In the genomic region with DNA sequence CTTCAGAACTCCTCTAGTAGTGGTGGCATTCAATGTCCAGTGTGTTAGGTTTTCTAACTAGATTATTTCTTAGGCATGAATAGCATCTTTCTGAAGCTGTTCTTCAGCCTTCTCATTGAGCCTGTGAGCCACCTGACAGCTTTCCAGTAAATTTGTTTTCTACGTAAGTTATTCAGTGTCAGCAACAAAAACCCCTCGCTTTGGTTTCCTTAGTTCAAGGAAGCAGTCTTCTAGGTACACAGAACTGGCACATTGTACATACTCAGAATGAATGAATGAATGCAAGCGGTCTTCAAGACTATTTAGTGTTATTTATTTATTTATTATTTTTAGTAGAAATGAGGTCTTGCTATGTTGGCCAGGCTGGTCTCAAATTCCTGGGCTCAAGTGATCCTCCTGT, we compare ENCODE assay signal across 19 cellular contexts. TPM values are rescaled to one million over a fixed set of nuclear protein-coding genes. Genes with fewer than 3 reads are reported as not detected.
A peak's percentile ranks its signal among the peaks of the same experiment; 100 is the strongest.
DNase-seq lines count a peak whose midpoint lies in the region; ATAC-seq and TF ChIP-seq lines count a peak whose summit lies in the region.
"Had no signal": no experiment of that assay in that cellular context is flagged by ENCODE, and none has a peak within 500 bp of the region (broad histone marks: within the 10 kb centered on the region; RNA-seq: fewer than 3 reads in every experiment).

No MANE protein-coding gene starts in this region.

- POLR2A ChIA-PET in activated CD4-positive, alpha-beta T cell treated with anti-CD3 and anti-CD28 coated beads for 36 hours (lab: Charles Lee), result interaction anchor here (0.6 kb wide), 1 partner anchor 78 kb away, joined by 5 read pairs; no protein-coding TSS in a partner anchor
- POLR2A ChIA-PET in CD4-positive, alpha-beta T cell (lab: Charles Lee), result no interaction called here

- no peaks in the 10 kb centered on the region for H3K36me3 ChIP-seq in CD4-positive, CD25-positive, alpha-beta regulatory T cell (ENCODE audit: control insufficient read depth, insufficient read depth, low read length)
- H3K36me3 ChIP-seq: BE2C; BLaER1 treated with 17β-estradiol and CSF1 and Interleukin-3, amounts not matched to agents 10 nM and 100 nM had no signal

- no peak overlapping the region for H3K4me3 ChIP-seq in CD4-positive, CD25-positive, alpha-beta regulatory T cell (ENCODE audit: low read depth, low read length)
- H3K4me3 ChIP-seq: A549; BLaER1 treated with 17β-estradiol and CSF1 and Interleukin-3, amounts not matched to agents 10 nM and 100 nM had no signal

- no peaks in the 10 kb centered on the region for H3K9me3 ChIP-seq in CD4-positive, CD25-positive, alpha-beta regulatory T cell (ENCODE audit: control insufficient read depth in 2 of 2, low read length in 2 of 2)
- no peaks in the 10 kb centered on the region for H3K9me3 ChIP-seq in T-helper 17 cell (ENCODE audit: control insufficient read depth, low read length, poor library complexity, severe bottlenecking)
- no peaks in the 10 kb centered on the region for H3K9me3 ChIP-seq in CD4-positive, alpha-beta T cell (ENCODE audit: control insufficient read depth, low read length)
- H3K9me3 ChIP-seq: BE2C, Caco-2 had no signal

- H3K4me1 ChIP-seq in CD4-positive, CD25-positive, alpha-beta regulatory T cell (ENCODE audit: control insufficient read depth, insufficient read depth, low read length, poor library complexity, severe bottlenecking), result no peaks in the 10 kb centered on the region
- H3K4me1 ChIP-seq: A549; BE2C; BLaER1 treated with 17β-estradiol and CSF1 and Interleukin-3, amounts not matched to agents 10 nM and 100 nM; Caco-2 had no signal

- no peaks in the 10 kb centered on the region for H3K4me1 Mint-ChIP-seq in activated CD4-positive, alpha-beta T cell treated with anti-CD3 and anti-CD28 coated beads for 36 hours
- peaks cover 6 to 11% (median 9%) of the 10 kb centered on the region in 4 donors for H3K4me1 Mint-ChIP-seq in CD4-positive, CD25-positive, alpha-beta regulatory T cell
- peaks cover 9% of the 10 kb centered on the region for H3K4me1 Mint-ChIP-seq in T-helper 17 cell
- H3K4me1 Mint-ChIP-seq in CD4-positive, alpha-beta T cell (ENCODE audit: low read depth), result no peaks in the 10 kb centered on the region
- H3K4me1 Mint-ChIP-seq: CD14-positive monocyte had no signal

- TF ChIP-seq CTCF in CD4-positive, alpha-beta T cell (IDR thresholded peaks at IDR 0.05), result no peak

- H3K27ac ChIP-seq in CD4-positive, CD25-positive, alpha-beta regulatory T cell (ENCODE audit: insufficient read depth, low read length, poor library complexity, severe bottlenecking), result no peak overlapping the region
- no peak overlapping the region for H3K27ac ChIP-seq in caudate nucleus (ENCODE audit: low read depth, low read length)
- H3K27ac ChIP-seq in CD4-positive, alpha-beta T cell (ENCODE audit: low read depth, low read length), result no peak overlapping the region
- H3K27ac ChIP-seq: A549; BLaER1 treated with 17β-estradiol and CSF1 and Interleukin-3, amounts not matched to agents 10 nM and 100 nM had no signal

- no peaks in the 10 kb centered on the region for H3K9me3 Mint-ChIP-seq in activated CD4-positive, alpha-beta T cell treated with anti-CD3 and anti-CD28 coated beads for 36 hours (ENCODE audit: low read depth)
- peaks cover 0 to 5% (median 0%) of the 10 kb centered on the region in 7 donors for H3K9me3 Mint-ChIP-seq in CD4-positive, CD25-positive, alpha-beta regulatory T cell
- no peaks in the 10 kb centered on the region for H3K9me3 Mint-ChIP-seq in CD4-positive, alpha-beta T cell
- H3K9me3 Mint-ChIP-seq: CD8-positive, alpha-beta T cell had no signal

- DNase-seq in activated CD4-positive, alpha-beta T cell treated with anti-CD3 and anti-CD28 coated beads for 36 hours, result no peak
- no peak for DNase-seq in activated CD4-positive, alpha-beta T cell treated with anti-CD3 and anti-CD28 coated beads, Interleukin-2, amount 50 U/mL, for 48 hours
- peak in 1 of 3 donors; percentile 88 for DNase-seq in CD4-positive, CD25-positive, alpha-beta regulatory T cell
- no peak for DNase-seq in T-helper 17 cell
- DNase-seq in caudate nucleus (lab: John Stamatoyannopoulos, UW), result no peak
- DNase-seq in CD4-positive, alpha-beta T cell, result no peak
- DNase-seq: 8988T; ACHN; AML-193; BE2C; Caco-2; CD8-positive, alpha-beta T cell; DMS153; DND-41; H7; HCEC 1CT had no signal

- intact Hi-C loops in activated CD4-positive, alpha-beta T cell treated with anti-CD3 and anti-CD28 coated beads for 36 hours (cut with DNase I, micrococcal nuclease), result no loop called here
- intact Hi-C loops in CD4-positive, alpha-beta T cell (cut with DNase I, micrococcal nuclease), result no loop called here

- H3K27ac Mint-ChIP-seq in activated CD4-positive, alpha-beta T cell treated with anti-CD3 and anti-CD28 coated beads for 36 hours, result no peak overlapping the region
- H3K27ac Mint-ChIP-seq in CD4-positive, CD25-positive, alpha-beta regulatory T cell, result peak overlapping the region in 1 of 3 donors; percentile 29
- H3K27ac Mint-ChIP-seq in T-helper 17 cell, result peak overlapping the region; percentile 47
- H3K27ac Mint-ChIP-seq in CD4-positive, alpha-beta T cell, result no peak overlapping the region
- H3K27ac Mint-ChIP-seq: CD14-positive monocyte; CD8-positive, alpha-beta T cell had no signal

- CTCF ChIA-PET in activated CD4-positive, alpha-beta T cell treated with anti-CD3 and anti-CD28 coated beads for 36 hours (lab: Charles Lee), result interaction anchor here (0.6 kb wide), 1 partner anchor 136 kb away, joined by 3 read pairs; no protein-coding TSS in a partner anchor
- CTCF ChIA-PET in CD4-positive, alpha-beta T cell (lab: Charles Lee), result interaction anchor here (0.6 kb wide), 1 partner anchor 14 kb away, joined by 3 read pairs; no protein-coding TSS in a partner anchor

- H3K27me3 ChIP-seq in CD4-positive, CD25-positive, alpha-beta regulatory T cell (ENCODE audit: control insufficient read depth, insufficient read depth, low read length), result no peaks in the 10 kb centered on the region
- H3K27me3 ChIP-seq in CD4-positive, alpha-beta T cell (ENCODE audit: control insufficient read depth, insufficient read depth, low read length), result no peaks in the 10 kb centered on the region
- H3K27me3 ChIP-seq: BE2C; BLaER1 treated with 17β-estradiol and CSF1 and Interleukin-3, amounts not matched to agents 10 nM and 100 nM had no signal

- peaks cover 3% of the 10 kb centered on the region for H3K27me3 Mint-ChIP-seq in activated CD4-positive, alpha-beta T cell treated with anti-CD3 and anti-CD28 coated beads for 36 hours
- H3K27me3 Mint-ChIP-seq in CD4-positive, CD25-positive, alpha-beta regulatory T cell, result peaks cover 4% of the 10 kb centered on the region
- H3K27me3 Mint-ChIP-seq in T-helper 17 cell, result no peaks in the 10 kb centered on the region
- H3K27me3 Mint-ChIP-seq in CD4-positive, alpha-beta T cell, result no peaks in the 10 kb centered on the region

- no peaks in the 10 kb centered on the region for H3K36me3 Mint-ChIP-seq in activated CD4-positive, alpha-beta T cell treated with anti-CD3 and anti-CD28 coated beads for 36 hours (ENCODE audit: low read depth)
- H3K36me3 Mint-ChIP-seq in CD4-positive, CD25-positive, alpha-beta regulatory T cell, result no peaks in the 10 kb centered on the region
- H3K36me3 Mint-ChIP-seq in T-helper 17 cell (ENCODE audit: low read depth), result no peaks in the 10 kb centered on the region
- no peaks in the 10 kb centered on the region for H3K36me3 Mint-ChIP-seq in CD4-positive, alpha-beta T cell (ENCODE audit: low read depth)
- H3K36me3 Mint-ChIP-seq: CD14-positive monocyte; CD8-positive, alpha-beta T cell had no signal

- peak; percentile 16 for ATAC-seq in activated CD4-positive, alpha-beta T cell treated with anti-CD3 and anti-CD28 coated beads for 36 hours
- ATAC-seq in CD4-positive, CD25-positive, alpha-beta regulatory T cell (ENCODE audit: low read depth in 2 of 2), result peak; percentile 76 to 90
- no peak for ATAC-seq in T-helper 17 cell
- no peak for ATAC-seq in CD4-positive, alpha-beta T cell (ENCODE audit: poor library complexity)
- ATAC-seq: A549; CD8-positive, alpha-beta T cell had no signal

- H3K4me3 Mint-ChIP-seq in activated CD4-positive, alpha-beta T cell treated with anti-CD3 and anti-CD28 coated beads for 36 hours, result no peak overlapping the region
- H3K4me3 Mint-ChIP-seq in CD4-positive, CD25-positive, alpha-beta regulatory T cell, result no peak overlapping the region
- H3K4me3 Mint-ChIP-seq in T-helper 17 cell, result no peak overlapping the region
- no peak overlapping the region for H3K4me3 Mint-ChIP-seq in CD4-positive, alpha-beta T cell
- H3K4me3 Mint-ChIP-seq: CD14-positive monocyte; CD8-positive, alpha-beta T cell had no signal

RNA-seq across cellular contexts. Expression of a gene that starts 44.9 kb away (rescaled TPM):
- total RNA-seq in activated CD4-positive, alpha-beta T cell treated with anti-CD3 and anti-CD28 coated beads for 36 hours, result not detected
- 0.25 TPM for total RNA-seq in CD4-positive, CD25-positive, alpha-beta regulatory T cell
- under 1 TPM in 3 of 4 donors, not detected in 1; 0.15 to 0.49 (median 0.35) TPM for polyA plus RNA-seq in CD4-positive, CD25-positive, alpha-beta regulatory T cell
- not detected for total RNA-seq in T-helper 17 cell
- total RNA-seq in CD4-positive, alpha-beta T cell, result not detected
- total RNA-seq: Caco-2; CD8-positive, alpha-beta T cell; H7 had no signal
- polyA plus RNA-seq: A549, CD14-positive monocyte had no signal

Comparison
In these comparisons a context has a peak if more than half of its experiments do, and no peak if none do; other contexts are left out.
1. ATAC-seq: peak in activated CD4-positive, alpha-beta T cell treated with anti-CD3 and anti-CD28 coated beads for 36 hours (single experiment) and CD4-positive, CD25-positive, alpha-beta regulatory T cell (2 of 2); none in T-helper 17 cell (single experiment) and CD4-positive, alpha-beta T cell (single experiment).